In genomic region chr3:13373975-13374586, GRCh38 we compare ENCODE assay signal across 31 cellular contexts. TPM values are rescaled to one million over a fixed set of nuclear protein-coding genes. Genes with fewer than 3 reads are reported as not detected.
"Had no signal": no experiment of that assay in that cellular context is flagged by ENCODE, and none has a peak within 500 bp of the region (broad histone marks: within the 10 kb centered on the region; RNA-seq: fewer than 3 reads in every experiment).

No MANE protein-coding gene starts in this region.

- H3K4me3 ChIP-seq: cardiac muscle cell, SJSA1 had no signal

- H3K27me3 ChIP-seq: brain microvascular endothelial cell, cardiac muscle cell, SJSA1 had no signal

- DNase-seq: activated CD4-positive, alpha-beta T cell treated with anti-CD3 and anti-CD28 coated beads, Interleukin-2, amount 10 ng/mL, durations not matched to agents 24 days and 14 days; activated CD4-positive, alpha-beta T cell treated with anti-CD3 and anti-CD28 coated beads, Interleukin-2, amount 50 U/mL, for 4 hours; activated CD8-positive, alpha-beta T cell treated with anti-CD3 and anti-CD28 coated beads for 36 hours; activated effector memory CD4-positive, alpha-beta T cell treated with anti-CD3 and anti-CD28 coated beads, Interleukin-2, amount 50 U/mL, for 16 hours; activated naive CD4-positive, alpha-beta T cell; activated naive CD4-positive, alpha-beta T cell treated with anti-CD3 and anti-CD28 coated beads, Interleukin-2, amount 50 U/mL, for 16 hours; activated naive CD8-positive, alpha-beta T cell treated with anti-CD3 and anti-CD28 coated beads for 36 hours; activated T-cell treated with anti-CD3 and anti-CD28 coated beads, Interleukin-2, amount 50 U/mL, for 1 hour; activated T-cell treated with anti-CD3 and anti-CD28 coated beads, Interleukin-2, amount 50 U/mL, for 72 hours; amniotic stem cell; aorta; brain microvascular endothelial cell; MM.1S; MV-4-11; NCI-H1092; NCI-H1436 treated with DMSO at 0.1 percent for 48 hours; NCI-H1694 treated with DMSO at 0.1 percent for 48 hours; NCI-H2029 treated with DMSO at 0.1 percent for 48 hours; NCI-H2107; NCI-H2171; NCI-H510A; NCI-H526; NCI-H748 treated with DMSO at 0.1 percent for 48 hours; NK-92 treated with Interleukin-12 subunit alpha and Interleukin-12 subunit beta, amount 100 ng/mL, for 24 hours; SHP77; SK-N-SH had no signal

- H3K9me3 ChIP-seq: SJSA1, SK-N-SH had no signal

- H3K27ac ChIP-seq: brain microvascular endothelial cell, cardiac muscle cell, SJSA1 had no signal

- FAIRE-seq: TTC549 had no signal

- ATAC-seq: activated CD8-positive, alpha-beta T cell treated with anti-CD3 and anti-CD28 coated beads for 36 hours; activated T-cell treated with anti-CD3 and anti-CD28 coated beads, Interleukin-2, amount 50 U/mL, for 72 hours; activated T-helper 17 cell treated with anti-CD3 and anti-CD28 coated beads, Interleukin-2, amount 50 U/mL, for 72 hours had no signal

- H3K36me3 ChIP-seq: brain microvascular endothelial cell, SJSA1 had no signal

RNA-seq across cellular contexts. Expression of gene NUP210, which starts 46.0 kb away (rescaled TPM):
- total RNA-seq: LHCN-M2 had no signal
